ENCODE assay signal across 1 cellular context in genomic region chr6:43990275-43990626, GRCh38.
TF ChIP-seq lines count a peak whose summit lies in the region.

No MANE protein-coding gene starts in this region.

TF ChIP-seq in GM23338, 12 proteins besides CTCF, POLR2A, EP300 and RAD21 (continued from another document):
- TF ChIP-seq, protein P1, sequence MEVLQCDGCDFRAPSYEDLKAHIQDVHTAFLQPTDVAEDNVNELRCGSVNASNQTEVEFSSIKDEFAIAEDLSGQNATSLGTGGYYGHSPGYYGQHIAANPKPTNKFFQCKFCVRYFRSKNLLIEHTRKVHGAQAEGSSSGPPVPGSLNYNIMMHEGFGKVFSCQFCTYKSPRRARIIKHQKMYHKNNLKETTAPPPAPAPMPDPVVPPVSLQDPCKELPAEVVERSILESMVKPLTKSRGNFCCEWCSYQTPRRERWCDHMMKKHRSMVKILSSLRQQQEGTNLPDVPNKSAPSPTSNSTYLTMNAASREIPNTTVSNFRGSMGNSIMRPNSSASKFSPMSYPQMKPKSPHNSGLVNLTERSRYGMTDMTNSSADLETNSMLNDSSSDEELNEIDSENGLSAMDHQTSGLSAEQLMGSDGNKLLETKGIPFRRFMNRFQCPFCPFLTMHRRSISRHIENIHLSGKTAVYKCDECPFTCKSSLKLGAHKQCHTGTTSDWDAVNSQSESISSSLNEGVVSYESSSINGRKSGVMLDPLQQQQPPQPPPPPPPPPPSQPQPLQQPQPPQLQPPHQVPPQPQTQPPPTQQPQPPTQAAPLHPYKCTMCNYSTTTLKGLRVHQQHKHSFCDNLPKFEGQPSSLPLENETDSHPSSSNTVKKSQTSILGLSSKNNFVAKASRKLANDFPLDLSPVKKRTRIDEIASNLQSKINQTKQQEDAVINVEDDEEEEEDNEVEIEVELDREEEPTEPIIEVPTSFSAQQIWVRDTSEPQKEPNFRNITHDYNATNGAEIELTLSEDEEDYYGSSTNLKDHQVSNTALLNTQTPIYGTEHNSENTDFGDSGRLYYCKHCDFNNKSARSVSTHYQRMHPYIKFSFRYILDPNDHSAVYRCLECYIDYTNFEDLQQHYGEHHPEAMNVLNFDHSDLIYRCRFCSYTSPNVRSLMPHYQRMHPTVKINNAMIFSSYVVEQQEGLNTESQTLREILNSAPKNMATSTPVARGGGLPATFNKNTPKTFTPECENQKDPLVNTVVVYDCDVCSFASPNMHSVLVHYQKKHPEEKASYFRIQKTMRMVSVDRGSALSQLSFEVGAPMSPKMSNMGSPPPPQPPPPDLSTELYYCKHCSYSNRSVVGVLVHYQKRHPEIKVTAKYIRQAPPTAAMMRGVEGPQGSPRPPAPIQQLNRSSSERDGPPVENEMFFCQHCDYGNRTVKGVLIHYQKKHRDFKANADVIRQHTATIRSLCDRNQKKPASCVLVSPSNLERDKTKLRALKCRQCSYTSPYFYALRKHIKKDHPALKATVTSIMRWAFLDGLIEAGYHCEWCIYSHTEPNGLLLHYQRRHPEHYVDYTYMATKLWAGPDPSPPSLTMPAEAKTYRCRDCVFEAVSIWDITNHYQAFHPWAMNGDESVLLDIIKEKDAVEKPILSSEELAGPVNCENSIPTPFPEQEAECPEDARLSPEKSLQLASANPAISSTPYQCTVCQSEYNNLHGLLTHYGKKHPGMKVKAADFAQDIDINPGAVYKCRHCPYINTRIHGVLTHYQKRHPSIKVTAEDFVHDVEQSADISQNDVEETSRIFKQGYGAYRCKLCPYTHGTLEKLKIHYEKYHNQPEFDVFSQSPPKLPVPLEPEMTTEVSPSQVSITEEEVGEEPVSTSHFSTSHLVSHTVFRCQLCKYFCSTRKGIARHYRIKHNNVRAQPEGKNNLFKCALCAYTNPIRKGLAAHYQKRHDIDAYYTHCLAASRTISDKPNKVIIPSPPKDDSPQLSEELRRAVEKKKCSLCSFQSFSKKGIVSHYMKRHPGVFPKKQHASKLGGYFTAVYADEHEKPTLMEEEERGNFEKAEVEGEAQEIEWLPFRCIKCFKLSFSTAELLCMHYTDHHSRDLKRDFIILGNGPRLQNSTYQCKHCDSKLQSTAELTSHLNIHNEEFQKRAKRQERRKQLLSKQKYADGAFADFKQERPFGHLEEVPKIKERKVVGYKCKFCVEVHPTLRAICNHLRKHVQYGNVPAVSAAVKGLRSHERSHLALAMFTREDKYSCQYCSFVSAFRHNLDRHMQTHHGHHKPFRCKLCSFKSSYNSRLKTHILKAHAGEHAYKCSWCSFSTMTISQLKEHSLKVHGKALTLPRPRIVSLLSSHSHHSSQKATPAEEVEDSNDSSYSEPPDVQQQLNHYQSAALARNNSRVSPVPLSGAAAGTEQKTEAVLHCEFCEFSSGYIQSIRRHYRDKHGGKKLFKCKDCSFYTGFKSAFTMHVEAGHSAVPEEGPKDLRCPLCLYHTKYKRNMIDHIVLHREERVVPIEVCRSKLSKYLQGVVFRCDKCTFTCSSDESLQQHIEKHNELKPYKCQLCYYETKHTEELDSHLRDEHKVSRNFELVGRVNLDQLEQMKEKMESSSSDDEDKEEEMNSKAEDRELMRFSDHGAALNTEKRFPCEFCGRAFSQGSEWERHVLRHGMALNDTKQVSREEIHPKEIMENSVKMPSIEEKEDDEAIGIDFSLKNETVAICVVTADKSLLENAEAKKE (CRISPR knock-in tag; IDR thresholded peaks at IDR 0.05), result no peak
- no peak for TF ChIP-seq STAT1 (IDR thresholded peaks at IDR 0.05; ENCODE audit: unreplicated experiment)
- TF ChIP-seq, protein P2, sequence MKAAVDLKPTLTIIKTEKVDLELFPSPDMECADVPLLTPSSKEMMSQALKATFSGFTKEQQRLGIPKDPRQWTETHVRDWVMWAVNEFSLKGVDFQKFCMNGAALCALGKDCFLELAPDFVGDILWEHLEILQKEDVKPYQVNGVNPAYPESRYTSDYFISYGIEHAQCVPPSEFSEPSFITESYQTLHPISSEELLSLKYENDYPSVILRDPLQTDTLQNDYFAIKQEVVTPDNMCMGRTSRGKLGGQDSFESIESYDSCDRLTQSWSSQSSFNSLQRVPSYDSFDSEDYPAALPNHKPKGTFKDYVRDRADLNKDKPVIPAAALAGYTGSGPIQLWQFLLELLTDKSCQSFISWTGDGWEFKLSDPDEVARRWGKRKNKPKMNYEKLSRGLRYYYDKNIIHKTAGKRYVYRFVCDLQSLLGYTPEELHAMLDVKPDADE (IDR thresholded peaks at IDR 0.05), result no peak
- no peak for TF ChIP-seq JUNB (IDR thresholded peaks at IDR 0.05; ENCODE audit: unreplicated experiment)
